In genomic region chr1:43763497-43763973, GRCh38 we compare ENCODE assay signal across 1 cellular context.
TF ChIP-seq lines count a peak whose summit lies in the region.

No MANE protein-coding gene starts in this region.

TF ChIP-seq in GM12878, 131 proteins besides CTCF, POLR2A, EP300 and RAD21 (continued from another document and continues in another):
- TF ChIP-seq MLLT1 (IDR thresholded peaks at IDR 0.05) (0 out of 2 replicates have a peak, but pooled peaks have one; percentile 19), KLF5 (IDR thresholded peaks at IDR 0.05; ENCODE audit: partially characterized antibody) (no peak), SREBF1 (IDR thresholded peaks at IDR 0.05; ENCODE audit: low read length) (no peak), GABPA (IDR thresholded peaks at IDR 0.05; ENCODE audit: low read depth) (no peak), MTA3 (IDR thresholded peaks at IDR 0.05; ENCODE audit: borderline replicate concordance, low read length) (no peak), IKZF1 (conservative IDR thresholded peaks at IDR 0.05) (peak; percentile 76), POU2F2 (IDR thresholded peaks at IDR 0.05; ENCODE audit: borderline replicate concordance, low read depth, low read length) (0 out of 3 replicates have a peak, but pooled peaks have one; percentile 30), ZZZ3 (IDR thresholded peaks at IDR 0.05; ENCODE audit: control insufficient read depth, insufficient read length, low read depth) (no peak), SUPT20H (IDR thresholded peaks at IDR 0.05; ENCODE audit: borderline replicate concordance, control insufficient read depth, low read depth, low read length) (no peak), IKZF2 (IDR thresholded peaks at IDR 0.05) (peak in 1 of 2 experiments; percentile 43; a peak in 1 of 4 replicates), MYB (IDR thresholded peaks at IDR 0.05; ENCODE audit: borderline replicate concordance, low read depth, low read length) (no peak), RB1 (IDR thresholded peaks at IDR 0.05; ENCODE audit: borderline replicate concordance) (no peak), YY1 (IDR thresholded peaks at IDR 0.05; ENCODE audit: low read depth, low read length) (peak; percentile 79), GATAD2B (conservative IDR thresholded peaks at IDR 0.05; ENCODE audit: low read depth) (no peak), NKRF (conservative IDR thresholded peaks at IDR 0.05) (no peak), NR2F1 (conservative IDR thresholded peaks at IDR 0.05) (no peak), E2F8 (IDR thresholded peaks at IDR 0.05; ENCODE audit: low read depth, partially characterized antibody) (no peak), NFXL1 (IDR thresholded peaks at IDR 0.05; ENCODE audit: borderline replicate concordance) (no peak), JUND (IDR thresholded peaks at IDR 0.05; ENCODE audit: low read depth, low read length) (no peak), WRNIP1 (IDR thresholded peaks at IDR 0.05; ENCODE audit: borderline replicate concordance, low read depth, low read length) (peak; percentile 80; the same call in 1 of the 2 replicates), ZNF384 (IDR thresholded peaks at IDR 0.05; ENCODE audit: borderline replicate concordance, low read depth, low read length) (no peak), ZNF24 (IDR thresholded peaks at IDR 0.05) (no peak), DPF2 (IDR thresholded peaks at IDR 0.05) (no peak), HDGF (IDR thresholded peaks at IDR 0.05) (0 out of 2 replicates have a peak, but pooled peaks have one; percentile 48)
- TF ChIP-seq, protein P1, sequence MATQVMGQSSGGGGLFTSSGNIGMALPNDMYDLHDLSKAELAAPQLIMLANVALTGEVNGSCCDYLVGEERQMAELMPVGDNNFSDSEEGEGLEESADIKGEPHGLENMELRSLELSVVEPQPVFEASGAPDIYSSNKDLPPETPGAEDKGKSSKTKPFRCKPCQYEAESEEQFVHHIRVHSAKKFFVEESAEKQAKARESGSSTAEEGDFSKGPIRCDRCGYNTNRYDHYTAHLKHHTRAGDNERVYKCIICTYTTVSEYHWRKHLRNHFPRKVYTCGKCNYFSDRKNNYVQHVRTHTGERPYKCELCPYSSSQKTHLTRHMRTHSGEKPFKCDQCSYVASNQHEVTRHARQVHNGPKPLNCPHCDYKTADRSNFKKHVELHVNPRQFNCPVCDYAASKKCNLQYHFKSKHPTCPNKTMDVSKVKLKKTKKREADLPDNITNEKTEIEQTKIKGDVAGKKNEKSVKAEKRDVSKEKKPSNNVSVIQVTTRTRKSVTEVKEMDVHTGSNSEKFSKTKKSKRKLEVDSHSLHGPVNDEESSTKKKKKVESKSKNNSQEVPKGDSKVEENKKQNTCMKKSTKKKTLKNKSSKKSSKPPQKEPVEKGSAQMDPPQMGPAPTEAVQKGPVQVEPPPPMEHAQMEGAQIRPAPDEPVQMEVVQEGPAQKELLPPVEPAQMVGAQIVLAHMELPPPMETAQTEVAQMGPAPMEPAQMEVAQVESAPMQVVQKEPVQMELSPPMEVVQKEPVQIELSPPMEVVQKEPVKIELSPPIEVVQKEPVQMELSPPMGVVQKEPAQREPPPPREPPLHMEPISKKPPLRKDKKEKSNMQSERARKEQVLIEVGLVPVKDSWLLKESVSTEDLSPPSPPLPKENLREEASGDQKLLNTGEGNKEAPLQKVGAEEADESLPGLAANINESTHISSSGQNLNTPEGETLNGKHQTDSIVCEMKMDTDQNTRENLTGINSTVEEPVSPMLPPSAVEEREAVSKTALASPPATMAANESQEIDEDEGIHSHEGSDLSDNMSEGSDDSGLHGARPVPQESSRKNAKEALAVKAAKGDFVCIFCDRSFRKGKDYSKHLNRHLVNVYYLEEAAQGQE (IDR thresholded peaks at IDR 0.05; ENCODE audit: low read depth, low read length), result no peak
- TF ChIP-seq, protein P2, sequence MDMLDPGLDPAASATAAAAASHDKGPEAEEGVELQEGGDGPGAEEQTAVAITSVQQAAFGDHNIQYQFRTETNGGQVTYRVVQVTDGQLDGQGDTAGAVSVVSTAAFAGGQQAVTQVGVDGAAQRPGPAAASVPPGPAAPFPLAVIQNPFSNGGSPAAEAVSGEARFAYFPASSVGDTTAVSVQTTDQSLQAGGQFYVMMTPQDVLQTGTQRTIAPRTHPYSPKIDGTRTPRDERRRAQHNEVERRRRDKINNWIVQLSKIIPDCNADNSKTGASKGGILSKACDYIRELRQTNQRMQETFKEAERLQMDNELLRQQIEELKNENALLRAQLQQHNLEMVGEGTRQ (IDR thresholded peaks at IDR 0.05; ENCODE audit: borderline replicate concordance, low read depth, low read length), result no peak
- TF ChIP-seq, protein P3, sequence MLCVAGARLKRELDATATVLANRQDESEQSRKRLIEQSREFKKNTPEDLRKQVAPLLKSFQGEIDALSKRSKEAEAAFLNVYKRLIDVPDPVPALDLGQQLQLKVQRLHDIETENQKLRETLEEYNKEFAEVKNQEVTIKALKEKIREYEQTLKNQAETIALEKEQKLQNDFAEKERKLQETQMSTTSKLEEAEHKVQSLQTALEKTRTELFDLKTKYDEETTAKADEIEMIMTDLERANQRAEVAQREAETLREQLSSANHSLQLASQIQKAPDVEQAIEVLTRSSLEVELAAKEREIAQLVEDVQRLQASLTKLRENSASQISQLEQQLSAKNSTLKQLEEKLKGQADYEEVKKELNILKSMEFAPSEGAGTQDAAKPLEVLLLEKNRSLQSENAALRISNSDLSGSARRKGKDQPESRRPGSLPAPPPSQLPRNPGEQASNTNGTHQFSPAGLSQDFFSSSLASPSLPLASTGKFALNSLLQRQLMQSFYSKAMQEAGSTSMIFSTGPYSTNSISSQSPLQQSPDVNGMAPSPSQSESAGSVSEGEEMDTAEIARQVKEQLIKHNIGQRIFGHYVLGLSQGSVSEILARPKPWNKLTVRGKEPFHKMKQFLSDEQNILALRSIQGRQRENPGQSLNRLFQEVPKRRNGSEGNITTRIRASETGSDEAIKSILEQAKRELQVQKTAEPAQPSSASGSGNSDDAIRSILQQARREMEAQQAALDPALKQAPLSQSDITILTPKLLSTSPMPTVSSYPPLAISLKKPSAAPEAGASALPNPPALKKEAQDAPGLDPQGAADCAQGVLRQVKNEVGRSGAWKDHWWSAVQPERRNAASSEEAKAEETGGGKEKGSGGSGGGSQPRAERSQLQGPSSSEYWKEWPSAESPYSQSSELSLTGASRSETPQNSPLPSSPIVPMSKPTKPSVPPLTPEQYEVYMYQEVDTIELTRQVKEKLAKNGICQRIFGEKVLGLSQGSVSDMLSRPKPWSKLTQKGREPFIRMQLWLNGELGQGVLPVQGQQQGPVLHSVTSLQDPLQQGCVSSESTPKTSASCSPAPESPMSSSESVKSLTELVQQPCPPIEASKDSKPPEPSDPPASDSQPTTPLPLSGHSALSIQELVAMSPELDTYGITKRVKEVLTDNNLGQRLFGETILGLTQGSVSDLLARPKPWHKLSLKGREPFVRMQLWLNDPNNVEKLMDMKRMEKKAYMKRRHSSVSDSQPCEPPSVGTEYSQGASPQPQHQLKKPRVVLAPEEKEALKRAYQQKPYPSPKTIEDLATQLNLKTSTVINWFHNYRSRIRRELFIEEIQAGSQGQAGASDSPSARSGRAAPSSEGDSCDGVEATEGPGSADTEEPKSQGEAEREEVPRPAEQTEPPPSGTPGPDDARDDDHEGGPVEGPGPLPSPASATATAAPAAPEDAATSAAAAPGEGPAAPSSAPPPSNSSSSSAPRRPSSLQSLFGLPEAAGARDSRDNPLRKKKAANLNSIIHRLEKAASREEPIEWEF (IDR thresholded peaks at IDR 0.05; ENCODE audit: insufficient replicate concordance, low read depth, low read length), result no peak
- TF ChIP-seq, protein P4, sequence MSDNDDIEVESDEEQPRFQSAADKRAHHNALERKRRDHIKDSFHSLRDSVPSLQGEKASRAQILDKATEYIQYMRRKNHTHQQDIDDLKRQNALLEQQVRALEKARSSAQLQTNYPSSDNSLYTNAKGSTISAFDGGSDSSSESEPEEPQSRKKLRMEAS (IDR thresholded peaks at IDR 0.05; ENCODE audit: low read depth, low read length), result no peak
- TF ChIP-seq, protein P5, sequence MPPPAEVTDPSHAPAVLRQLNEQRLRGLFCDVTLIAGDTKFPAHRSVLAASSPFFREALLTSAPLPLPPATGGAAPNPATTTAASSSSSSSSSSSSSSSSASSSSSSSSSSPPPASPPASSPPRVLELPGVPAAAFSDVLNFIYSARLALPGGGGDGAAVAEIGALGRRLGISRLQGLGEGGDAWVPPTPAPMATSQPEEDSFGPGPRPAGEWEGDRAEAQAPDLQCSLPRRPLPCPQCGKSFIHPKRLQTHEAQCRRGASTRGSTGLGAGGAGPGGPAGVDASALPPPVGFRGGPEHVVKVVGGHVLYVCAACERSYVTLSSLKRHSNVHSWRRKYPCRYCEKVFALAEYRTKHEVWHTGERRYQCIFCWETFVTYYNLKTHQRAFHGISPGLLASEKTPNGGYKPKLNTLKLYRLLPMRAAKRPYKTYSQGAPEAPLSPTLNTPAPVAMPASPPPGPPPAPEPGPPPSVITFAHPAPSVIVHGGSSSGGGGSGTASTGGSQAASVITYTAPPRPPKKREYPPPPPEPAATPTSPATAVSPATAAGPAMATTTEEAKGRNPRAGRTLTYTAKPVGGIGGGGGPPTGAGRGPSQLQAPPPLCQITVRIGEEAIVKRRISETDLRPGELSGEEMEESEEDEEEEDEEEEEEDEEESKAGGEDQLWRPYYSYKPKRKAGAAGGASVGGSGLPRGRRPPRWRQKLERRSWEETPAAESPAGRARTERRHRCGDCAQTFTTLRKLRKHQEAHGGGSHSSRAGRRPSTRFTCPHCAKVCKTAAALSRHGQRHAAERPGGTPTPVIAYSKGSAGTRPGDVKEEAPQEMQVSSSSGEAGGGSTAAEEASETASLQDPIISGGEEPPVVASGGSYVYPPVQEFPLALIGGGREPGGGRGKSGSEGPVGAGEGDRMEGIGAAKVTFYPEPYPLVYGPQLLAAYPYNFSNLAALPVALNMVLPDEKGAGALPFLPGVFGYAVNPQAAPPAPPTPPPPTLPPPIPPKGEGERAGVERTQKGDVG (CRISPR knock-in tag; IDR thresholded peaks at IDR 0.05), result no peak
- TF ChIP-seq, protein P6, sequence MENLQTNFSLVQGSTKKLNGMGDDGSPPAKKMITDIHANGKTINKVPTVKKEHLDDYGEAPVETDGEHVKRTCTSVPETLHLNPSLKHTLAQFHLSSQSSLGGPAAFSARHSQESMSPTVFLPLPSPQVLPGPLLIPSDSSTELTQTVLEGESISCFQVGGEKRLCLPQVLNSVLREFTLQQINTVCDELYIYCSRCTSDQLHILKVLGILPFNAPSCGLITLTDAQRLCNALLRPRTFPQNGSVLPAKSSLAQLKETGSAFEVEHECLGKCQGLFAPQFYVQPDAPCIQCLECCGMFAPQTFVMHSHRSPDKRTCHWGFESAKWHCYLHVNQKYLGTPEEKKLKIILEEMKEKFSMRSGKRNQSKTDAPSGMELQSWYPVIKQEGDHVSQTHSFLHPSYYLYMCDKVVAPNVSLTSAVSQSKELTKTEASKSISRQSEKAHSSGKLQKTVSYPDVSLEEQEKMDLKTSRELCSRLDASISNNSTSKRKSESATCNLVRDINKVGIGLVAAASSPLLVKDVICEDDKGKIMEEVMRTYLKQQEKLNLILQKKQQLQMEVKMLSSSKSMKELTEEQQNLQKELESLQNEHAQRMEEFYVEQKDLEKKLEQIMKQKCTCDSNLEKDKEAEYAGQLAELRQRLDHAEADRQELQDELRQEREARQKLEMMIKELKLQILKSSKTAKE (IDR thresholded peaks at IDR 0.05; ENCODE audit: low read depth, poor library complexity, severe bottlenecking), result peak; percentile 44
- TF ChIP-seq, protein P7, sequence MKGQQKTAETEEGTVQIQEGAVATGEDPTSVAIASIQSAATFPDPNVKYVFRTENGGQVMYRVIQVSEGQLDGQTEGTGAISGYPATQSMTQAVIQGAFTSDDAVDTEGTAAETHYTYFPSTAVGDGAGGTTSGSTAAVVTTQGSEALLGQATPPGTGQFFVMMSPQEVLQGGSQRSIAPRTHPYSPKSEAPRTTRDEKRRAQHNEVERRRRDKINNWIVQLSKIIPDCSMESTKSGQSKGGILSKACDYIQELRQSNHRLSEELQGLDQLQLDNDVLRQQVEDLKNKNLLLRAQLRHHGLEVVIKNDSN (IDR thresholded peaks at IDR 0.05; ENCODE audit: borderline replicate concordance, extremely low read length, insufficient read depth, low read depth, low read length), result no peak
